In genomic region chr5:175847503-175847902, GRCh38 we compare ENCODE assay signal across 1 cellular context.
TF ChIP-seq lines count a peak whose summit lies in the region.

No MANE protein-coding gene starts in this region.

TF ChIP-seq in K562, 482 proteins besides CTCF, POLR2A, EP300 and RAD21:
- no peak for TF ChIP-seq PCBP2 (IDR thresholded peaks at IDR 0.05; ENCODE audit: low read depth, low read length, poor library complexity, severe bottlenecking)
- no peak for TF ChIP-seq ZNF274 (IDR thresholded peaks at IDR 0.05; ENCODE audit: borderline replicate concordance, low read depth, low read length)
- no peak for TF ChIP-seq RBFOX2 (IDR thresholded peaks at IDR 0.05; ENCODE audit: low read depth, low read length)
- TF ChIP-seq BHLHE40 (IDR thresholded peaks at IDR 0.05; ENCODE audit: low read length), result no peak
- TF ChIP-seq NR0B1 (IDR thresholded peaks at IDR 0.05; ENCODE audit: partially characterized antibody), result no peak
- no peak for TF ChIP-seq MEF2D (tag; conservative IDR thresholded peaks at IDR 0.05; ENCODE audit: low read depth)
- TF ChIP-seq PML (IDR thresholded peaks at IDR 0.05; ENCODE audit: low read length), result no peak
- TF ChIP-seq ZNF644 (tag; IDR thresholded peaks at IDR 0.05; ENCODE audit: low read depth), result no peak
- TF ChIP-seq ZBTB8A (IDR thresholded peaks at IDR 0.05; ENCODE audit: partially characterized antibody), result no peak
- no peak for TF ChIP-seq ZMIZ1 (IDR thresholded peaks at IDR 0.05; ENCODE audit: low read depth in 2 of 2, low read length in 2 of 2)
